17 cellular contexts compared by ENCODE assay signal in the genomic region with DNA sequence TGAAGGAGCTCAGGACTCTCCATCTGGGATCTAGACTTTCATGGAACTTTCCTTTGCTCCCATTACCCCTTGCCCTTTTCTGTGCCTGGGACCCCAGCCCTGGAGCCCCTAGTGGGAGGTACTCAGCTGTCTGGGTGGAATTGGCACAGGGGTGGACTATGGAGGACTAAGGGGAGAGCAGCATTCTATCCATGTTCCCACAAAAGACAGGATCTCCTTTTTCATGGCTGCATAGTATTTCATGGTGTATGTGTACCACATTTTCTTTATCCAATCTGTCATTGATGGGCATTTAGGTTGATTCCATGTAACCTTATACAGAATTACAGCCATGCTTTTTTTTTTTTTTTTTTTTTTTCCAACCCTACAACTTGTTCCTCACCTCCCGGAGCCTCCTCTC.
A peak's percentile ranks its signal among the peaks of the same experiment; 100 is the strongest.
DNase-seq lines count a peak whose midpoint lies in the region; ATAC-seq, FAIRE-seq and TF ChIP-seq lines count a peak whose summit lies in the region.
"Had no signal": no experiment of that assay in that cellular context is flagged by ENCODE, and none has a peak within 500 bp of the region (broad histone marks: within the 10 kb centered on the region; RNA-seq: fewer than 3 reads in every experiment).

No MANE protein-coding gene starts in this region.

- CTCF ChIA-PET in WTC11 (lab: Charles Lee) (interaction anchor here (0.6 kb wide), 1 partner anchor 804 kb away, joined by 3 read pairs; no protein-coding TSS in a partner anchor), H1 (lab: Charles Lee; ENCODE audit: partially characterized antibody) (interaction anchor here (0.7 to 1.2 kb wide), 4 partner anchors 9 to 512 kb away, joined by 3 read pairs; no protein-coding TSS in a partner anchor)

- H3K27ac ChIP-seq in H1 (ENCODE audit: low read depth, low read length) (no peak overlapping the region), lung (ENCODE audit: low read depth in 1 of 2, low read length in 1 of 2) (peak overlapping the region; percentile 74 to 85), thyroid gland (peak overlapping the region in 2 of 3 donors; percentile 34 to 64)
- H3K27ac ChIP-seq: KMS-11 had no signal

- no peak overlapping the region for H2AK5ac ChIP-seq in H1 (ENCODE audit: low read depth, low read length)

- no peak overlapping the region for H3K23ac ChIP-seq in H1 (ENCODE audit: insufficient read length)

- no peak overlapping the region for H3K18ac ChIP-seq in H1 (ENCODE audit: extremely low read depth, low read length)

- POLR2A ChIA-PET in WTC11 (lab: Charles Lee) = no interaction called here
- POLR2A ChIA-PET in H1 (lab: Charles Lee; ENCODE audit: partially characterized antibody) = no interaction called here

- no peak overlapping the region for H4K8ac ChIP-seq in H1 (ENCODE audit: extremely low read depth, insufficient read depth, low read length)

- H2BK12ac ChIP-seq in H1 (ENCODE audit: low read depth, low read length) = no peak overlapping the region

- no peak for TF ChIP-seq EP300 in H1 (IDR thresholded peaks at IDR 0.05; ENCODE audit: borderline replicate concordance in 1 of 2, low read depth in 2 of 2, low read length in 2 of 2)

- H3K9ac ChIP-seq in H1 (replicated peaks in 1 of 4; ENCODE audit: extremely low read depth in 1 of 4, low read depth in 3 of 4, low read length in 3 of 4) = no peak overlapping the region
- H3K9ac ChIP-seq: KMS-11 had no signal

- no peak overlapping the region for H2BK20ac ChIP-seq in H1 (ENCODE audit: low read length)

- H3K79me1 ChIP-seq in H1 (ENCODE audit: low read depth, low read length) = peaks cover 8% of the 10 kb centered on the region

- H3K56ac ChIP-seq in H1 (replicated peaks; ENCODE audit: insufficient read length, low read depth, low read length) = no peak overlapping the region

- H4K5ac ChIP-seq in H1 (ENCODE audit: insufficient read length, low read depth, low read length) = no peak overlapping the region

- no peaks in the 10 kb centered on the region for H3K4me1 ChIP-seq in H1 (replicated peaks in 1 of 4; ENCODE audit: control insufficient read depth in 3 of 4, insufficient read depth in 4 of 4, low read length in 3 of 4)
- H3K4me1 ChIP-seq in lung (ENCODE audit: control insufficient read depth in 2 of 2, insufficient read depth in 2 of 2, low read length in 2 of 2) = peaks cover 0 to 1% of the 10 kb centered on the region in 2 donors
- H3K4me1 ChIP-seq in thyroid gland = no peaks in the 10 kb centered on the region
- H3K4me1 ChIP-seq: BE2C had no signal

- H3K36me3 ChIP-seq in H1 (ENCODE audit: control insufficient read depth in 2 of 4, insufficient read depth in 4 of 4, low read length in 3 of 4) = no peaks in the 10 kb centered on the region; a peak in 1 of 8 replicates
- H3K36me3 ChIP-seq in lung (ENCODE audit: control insufficient read depth in 2 of 2, insufficient read depth in 2 of 2, low read length in 2 of 2) = no peaks in the 10 kb centered on the region
- no peaks in the 10 kb centered on the region for H3K36me3 ChIP-seq in thyroid gland
- H3K36me3 ChIP-seq: BE2C, MG63 had no signal

- WGBS in H1 (ENCODE audit: extremely low coverage in 1 of 2, insufficient coverage in 1 of 2, insufficient read length in 1 of 2, insufficient replicate concordance in 2 of 2, low coverage in 1 of 2, low lambda C conversion rate in 2 of 2, missing lambda C conversion rate in 1 of 2), 2 experiments = 0% methylated on average over 1 of the region's 1 CpG; no CpG with 5 or more reads in 1 of the 2 experiments
- WGBS in lung, 2 donors = 0 to 94% methylated on average over 1 of the region's 1 CpG
- 97% methylated on average over 1 of the region's 1 CpG for WGBS in thyroid gland, 2 donors

- no peak overlapping the region for H2BK5ac ChIP-seq in H1 (ENCODE audit: low read depth, low read length)

- H3K4ac ChIP-seq in H1 (replicated peaks; ENCODE audit: insufficient read length, low read depth, low read length) = no peak overlapping the region

- peaks cover 33% of the 10 kb centered on the region for H3K9me3 Mint-ChIP-seq in WTC11

- H3K4me3 ChIP-seq in H1 (ENCODE audit: extremely low read depth in 1 of 4, insufficient read depth in 2 of 4, low read depth in 3 of 4, low read length in 4 of 4) = no peak overlapping the region
- H3K4me3 ChIP-seq in lung = no peak overlapping the region
- no peak overlapping the region for H3K4me3 ChIP-seq in thyroid gland (replicated peaks in 1 of 3)
- H3K4me3 ChIP-seq: MG63 had no signal

- no peak overlapping the region for H3K27ac Mint-ChIP-seq in WTC11
- H3K27ac Mint-ChIP-seq: CD8-positive, alpha-beta T cell had no signal

- no peaks in the 10 kb centered on the region for H3K27me3 Mint-ChIP-seq in WTC11 (ENCODE audit: low read depth)

- H3K4me3 Mint-ChIP-seq in WTC11 = no peak overlapping the region
- H3K4me3 Mint-ChIP-seq: CD8-positive, alpha-beta T cell had no signal

- no peak overlapping the region for H3K4me2 ChIP-seq in H1 (ENCODE audit: insufficient read depth in 1 of 2, low read depth in 2 of 2, low read length in 2 of 2)
- H3K4me2 ChIP-seq: KMS-11 had no signal

- no peak for TF ChIP-seq RAD21 in H1 (IDR thresholded peaks at IDR 0.05 in 1 of 2, conservative IDR thresholded peaks at IDR 0.05 in 1 of 2; ENCODE audit: low read depth in 2 of 2, low read length in 2 of 2)

- peaks cover under 1 to 95% of the 10 kb centered on the region in 2 experiments for H3K79me2 ChIP-seq in H1 (ENCODE audit: control insufficient read depth in 1 of 2, insufficient read depth in 2 of 2, low read length in 2 of 2)

- H3K23me2 ChIP-seq in H1 (ENCODE audit: low read depth, low read length) = no peaks in the 10 kb centered on the region

- H2AFZ ChIP-seq in H1 (ENCODE audit: low read length) = no peak overlapping the region

- intact Hi-C loops in thyroid gland (cut with DNase I) = no loop called here

- H3K27me3 ChIP-seq in H1 (replicated peaks in 1 of 4; ENCODE audit: control insufficient read depth in 3 of 4, extremely low read depth in 1 of 4, insufficient read depth in 3 of 4, low read length in 3 of 4) (no peaks in the 10 kb centered on the region), lung (ENCODE audit: control insufficient read depth, insufficient read depth) (no peaks in the 10 kb centered on the region), thyroid gland (no peaks in the 10 kb centered on the region)
- H3K27me3 ChIP-seq: BE2C, MG63 had no signal

- DNase-seq in WTC11 (ENCODE audit: low spot score) (no peak), H1 (ENCODE audit: low read depth in 1 of 2, low spot score in 2 of 2) (no peak), lung (ENCODE audit: low spot score) (no peak), thyroid gland (no peak), COLO829 (ENCODE audit: low spot score) (no peak), LoVo (ENCODE audit: low spot score) (no peak), SIG-M5 treated with dmso at 0.1 percent for 504 hours (lab: John Stamatoyannopoulos, UW; ENCODE audit: unreplicated experiment) (no peak)
- DNase-seq: BE2C; CD8-positive, alpha-beta T cell; GF-D8; MG63; NCI-H1105; NCI-H187; NCI-H2171 treated with DMSO at 0.1 percent for 48 hours; SHP77 had no signal

- ATAC-seq in WTC11 (no peak), lung (ENCODE audit: insufficient read depth, low FRiP score) (no peak)
- ATAC-seq: CD8-positive, alpha-beta T cell; Panc1 had no signal

- no peak for TF ChIP-seq POLR2A in H1 (IDR thresholded peaks at IDR 0.05; ENCODE audit: control extremely low read depth in 1 of 2, low read depth in 2 of 2, low read length in 2 of 2)
- TF ChIP-seq POLR2A in thyroid gland (IDR thresholded peaks at IDR 0.05) = no peak

- H4K91ac ChIP-seq in H1 (replicated peaks; ENCODE audit: insufficient read length, low read length) = no peak overlapping the region

- H3K9me3 ChIP-seq in H1 (ENCODE audit: insufficient read depth in 2 of 2, low read depth in 1 of 2, low read length in 1 of 2) = peaks cover 2 to 5% of the 10 kb centered on the region in 2 experiments; a peak in 1 of 4 replicates
- peaks cover 0 to 7% of the 10 kb centered on the region in 2 donors for H3K9me3 ChIP-seq in lung (ENCODE audit: control insufficient read depth in 2 of 2, insufficient read depth in 1 of 2, low read length in 1 of 2)
- no peaks in the 10 kb centered on the region for H3K9me3 ChIP-seq in thyroid gland
- H3K9me3 ChIP-seq: BE2C, MG63 had no signal

- TF ChIP-seq CTCF in WTC11 (IDR thresholded peaks at IDR 0.05) = no peak
- TF ChIP-seq CTCF in H1 (IDR thresholded peaks at IDR 0.05; ENCODE audit: control extremely low read depth in 1 of 3, insufficient read depth in 1 of 3, low read depth in 1 of 3, low read length in 3 of 3) = no peak
- TF ChIP-seq CTCF in lung (IDR thresholded peaks at IDR 0.05; ENCODE audit: control extremely low read depth, extremely low read depth) = no peak
- TF ChIP-seq CTCF in thyroid gland (IDR thresholded peaks at IDR 0.05) = no peak

- FAIRE-seq in H1 (lab: Jason Lieb, UNC) = no peak

- peaks cover 0 to 2% of the 10 kb centered on the region in 2 experiments for H4K20me1 ChIP-seq in H1 (replicated peaks in 1 of 2; ENCODE audit: control insufficient read depth in 1 of 2, insufficient read depth in 2 of 2, low read length in 2 of 2)

- no peak overlapping the region for H2BK120ac ChIP-seq in H1 (replicated peaks; ENCODE audit: low read depth, low read length)

- no peak overlapping the region for H3K14ac ChIP-seq in H1 (ENCODE audit: insufficient read length)

- H2BK15ac ChIP-seq in H1 (ENCODE audit: low read length) = no peak overlapping the region

- peaks cover 38% of the 10 kb centered on the region for H3K4me1 Mint-ChIP-seq in WTC11

- peaks cover 37% of the 10 kb centered on the region for H3K36me3 Mint-ChIP-seq in WTC11
- H3K36me3 Mint-ChIP-seq: CD8-positive, alpha-beta T cell had no signal

TF ChIP-seq in WTC11, 78 proteins besides CTCF, POLR2A, EP300 and RAD21:
- TF ChIP-seq GTF2I (CRISPR knock-in tag; conservative IDR thresholded peaks at IDR 0.05) (0 out of 2 replicates have a peak, but pooled peaks have one; percentile 11), ZNF263 (CRISPR knock-in tag; IDR thresholded peaks at IDR 0.05; ENCODE audit: low read depth) (no peak)

TF ChIP-seq in H1, 55 proteins besides CTCF, POLR2A, EP300 and RAD21:
- TF ChIP-seq POU5F1 (IDR thresholded peaks at IDR 0.05; ENCODE audit: low read depth, low read length) = no peak
- TF ChIP-seq, protein P1, sequence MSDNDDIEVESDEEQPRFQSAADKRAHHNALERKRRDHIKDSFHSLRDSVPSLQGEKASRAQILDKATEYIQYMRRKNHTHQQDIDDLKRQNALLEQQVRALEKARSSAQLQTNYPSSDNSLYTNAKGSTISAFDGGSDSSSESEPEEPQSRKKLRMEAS (IDR thresholded peaks at IDR 0.05) = no peak
- TF ChIP-seq SP4 (IDR thresholded peaks at IDR 0.05; ENCODE audit: low read length) = no peak
- no peak for TF ChIP-seq JUN (IDR thresholded peaks at IDR 0.05; ENCODE audit: low read depth, low read length)
- TF ChIP-seq EGR1 (IDR thresholded peaks at IDR 0.05; ENCODE audit: borderline replicate concordance, low read depth, low read length) = no peak
- TF ChIP-seq TAF1 (IDR thresholded peaks at IDR 0.05; ENCODE audit: low read depth, low read length) = no peak
- TF ChIP-seq RFX5 (IDR thresholded peaks at IDR 0.05; ENCODE audit: borderline replicate concordance, low read depth, low read length) = no peak
- TF ChIP-seq KDM1A (IDR thresholded peaks at IDR 0.05; ENCODE audit: borderline replicate concordance, low read length) = peak; percentile 88; the same call in 1 of the 2 replicates
- no peak for TF ChIP-seq CTBP2 (IDR thresholded peaks at IDR 0.05; ENCODE audit: borderline replicate concordance, insufficient read depth, insufficient read length, low read length)
